In genomic region chr17:6683730-6684459, GRCh38 we compare ENCODE assay signal across 27 cellular contexts. TPM values are rescaled to one million over a fixed set of nuclear protein-coding genes. Genes with fewer than 3 reads are reported as not detected.
DNase-seq lines count a peak whose midpoint lies in the region; ATAC-seq and TF ChIP-seq lines count a peak whose summit lies in the region.
"Had no signal": no experiment of that assay in that cellular context is flagged by ENCODE, and none has a peak within 500 bp of the region (broad histone marks: within the 10 kb centered on the region; RNA-seq: fewer than 3 reads in every experiment).

No MANE protein-coding gene starts in this region.

- H3K4me1 Mint-ChIP-seq in chondrocyte (ENCODE audit: low read depth) = no peaks in the 10 kb centered on the region
- H3K4me1 Mint-ChIP-seq: B cell; CD14-positive monocyte; CD8-positive, alpha-beta memory T cell had no signal

- H3K27me3 Mint-ChIP-seq in chondrocyte (ENCODE audit: low read depth) = peaks cover 34% of the 10 kb centered on the region

- TF ChIP-seq CTCF in chondrocyte (IDR thresholded peaks at IDR 0.05) (no peak), right lobe of liver (IDR thresholded peaks at IDR 0.05) (no peak)

- no peak for TF ChIP-seq POLR2A in right lobe of liver (IDR thresholded peaks at IDR 0.05)

- H3K9me3 ChIP-seq in right lobe of liver (no peaks in the 10 kb centered on the region), MG63 (no peaks in the 10 kb centered on the region)
- H3K9me3 ChIP-seq: SJSA1 had no signal

- ATAC-seq in right lobe of liver = peak; percentile 8 to 44 (median 34)
- no peak for ATAC-seq in HG02763 (IDR thresholded peaks at IDR 0.05; ENCODE audit: unreplicated experiment)
- no peak for ATAC-seq in HG02642 (IDR thresholded peaks at IDR 0.05; ENCODE audit: poor library complexity, unreplicated experiment)
- ATAC-seq: GM12878 had no signal

- peaks cover 0 to 70% (median 11%) of the 10 kb centered on the region in 4 donors for H3K4me1 ChIP-seq in right lobe of liver
- H3K4me1 ChIP-seq: SJSA1 had no signal

- WGBS in right lobe of liver (ENCODE audit: insufficient coverage, low coverage, low lambda C conversion rate, missing lambda C conversion rate) = 34% methylated on average over 2 of the region's 3 CpGs

- intact Hi-C loops in right lobe of liver (cut with DNase I) = no loop called here

- DNase-seq in chondrocyte (ENCODE audit: low spot score) (peak; percentile 46), right lobe of liver (peak in 1 of 3 donors; percentile 52), MG63 (no peak)
- DNase-seq: CD8-positive, alpha-beta memory T cell; DMS 273 treated with DMSO at 0.1 percent for 48 hours; DMS79; EL; GDM1; GOT3; HCEC 1CT; IMR-90; KG1; NCI-H1048; NCI-H1436; NCI-H187; NCI-H2081 treated with DMSO at 0.1 percent for 48 hours; NCI-H2171; NCI-H226; NCI-H510A; Right ventricle myocardium superior; RPMI8226 had no signal

- peaks cover 0 to 11% (median 1%) of the 10 kb centered on the region in 4 donors for H3K36me3 ChIP-seq in right lobe of liver
- no peaks in the 10 kb centered on the region for H3K36me3 ChIP-seq in MG63
- H3K36me3 ChIP-seq: SJSA1 had no signal

- H3K4me3 ChIP-seq in right lobe of liver (no peak overlapping the region), MG63 (no peak overlapping the region)
- H3K4me3 ChIP-seq: GM12878, SJSA1 had no signal

- no peaks in the 10 kb centered on the region for H3K36me3 Mint-ChIP-seq in chondrocyte (ENCODE audit: low read depth)
- H3K36me3 Mint-ChIP-seq: CD14-positive monocyte had no signal

- no peak overlapping the region for H3K4me3 Mint-ChIP-seq in chondrocyte (ENCODE audit: unreplicated experiment)
- H3K4me3 Mint-ChIP-seq: B cell; CD8-positive, alpha-beta memory T cell had no signal

- peak overlapping the region in 1 of 3 donors; percentile 40 for H3K27ac ChIP-seq in right lobe of liver
- H3K27ac ChIP-seq: SJSA1 had no signal

- H3K27ac Mint-ChIP-seq in chondrocyte (ENCODE audit: unreplicated experiment) = no peak overlapping the region
- H3K27ac Mint-ChIP-seq: B cell; CD14-positive monocyte; CD8-positive, alpha-beta memory T cell had no signal

- H3K27me3 ChIP-seq in right lobe of liver (no peaks in the 10 kb centered on the region), MG63 (no peaks in the 10 kb centered on the region)
- H3K27me3 ChIP-seq: SJSA1 had no signal

- H3K9me3 Mint-ChIP-seq in chondrocyte (ENCODE audit: low read depth) = no peaks in the 10 kb centered on the region
- H3K9me3 Mint-ChIP-seq: CD8-positive, alpha-beta memory T cell had no signal

RNA-seq across cellular contexts. Expression of gene SLC13A5, which starts 29.3 kb away (rescaled TPM):
- total RNA-seq in chondrocyte = 1.1 to 1.5 TPM in 2 of 3 replicates, not detected in the other
- 100 to 1,000 TPM; 142 to 383 (median 264) TPM for total RNA-seq in right lobe of liver
- total RNA-seq in MG63 (2014; rRNA removed; shearing (Covaris generic); ENCODE audit: low replicate concordance) = not detected in 2 replicates
- total RNA-seq: B cell; CD8-positive, alpha-beta memory T cell; IMR-90; Right ventricle myocardium superior; SJSA1 had no signal

RNA-seq across cellular contexts. Expression of gene C17orf100, which starts 32.3 kb away (rescaled TPM):
- 2.0 to 3.0 TPM (median 2.9 TPM) in 3 replicates for total RNA-seq in chondrocyte
- total RNA-seq in right lobe of liver = 1 to 10 TPM; 1.2 to 4.0 (median 1.9) TPM
- 1.9 and 2.9 TPM in 2 replicates for total RNA-seq in MG63 (2014; rRNA removed; shearing (Covaris generic); ENCODE audit: low replicate concordance)

RNA-seq across cellular contexts. Expression of gene MED31, which starts 32.5 kb away (rescaled TPM):
- total RNA-seq in chondrocyte (12.9 to 24.2 TPM (median 14.5 TPM) in 3 replicates), right lobe of liver (10 to 100 TPM in 2 of 6 experiments, 1 to 10 TPM in 4; 3.5 to 10.7 (median 7.4) TPM)
- 7.7 and 10.6 TPM in 2 replicates for total RNA-seq in MG63 (2014; rRNA removed; shearing (Covaris generic); ENCODE audit: low replicate concordance)

RNA-seq across cellular contexts. Expression of gene TXNDC17, which starts 43.0 kb away (rescaled TPM):
- total RNA-seq in chondrocyte = 71.5 to 76.2 TPM (median 76.1 TPM) in 3 replicates
- total RNA-seq in right lobe of liver = 100 to 1,000 TPM in 2 of 6 experiments, 10 to 100 TPM in 4; 50.4 to 204 (median 72.1) TPM
- total RNA-seq in MG63 (2014; rRNA removed; shearing (Covaris generic); ENCODE audit: low replicate concordance) = 54.8 and 127 TPM in 2 replicates

RNA-seq across cellular contexts. Expression of gene KIAA0753, which starts 43.4 kb away (rescaled TPM):
- total RNA-seq in chondrocyte = 14.5 to 19.1 TPM (median 15.8 TPM) in 3 replicates
- 1 to 10 TPM; 3.7 to 6.5 (median 4.9) TPM for total RNA-seq in right lobe of liver
- 5.7 and 8.0 TPM in 2 replicates for total RNA-seq in MG63 (2014; rRNA removed; shearing (Covaris generic); ENCODE audit: low replicate concordance)

Comparison
In these comparisons a context has a peak if more than half of its experiments do, and no peak if none do; other contexts are left out.
1. ATAC-seq: peak in right lobe of liver (4 of 4); none in HG02763 (single experiment) and HG02642 (single experiment).
2. RNA of gene SLC13A5, which starts 29.3 kb away (total RNA-seq): 142 to 383 TPM in right lobe of liver; 1.1 to 1.5 TPM in chondrocyte and not detected in MG63; every median in the first group is over 10 times any median in the second.